1 cellular context compared by ENCODE assay signal in the genomic region with DNA sequence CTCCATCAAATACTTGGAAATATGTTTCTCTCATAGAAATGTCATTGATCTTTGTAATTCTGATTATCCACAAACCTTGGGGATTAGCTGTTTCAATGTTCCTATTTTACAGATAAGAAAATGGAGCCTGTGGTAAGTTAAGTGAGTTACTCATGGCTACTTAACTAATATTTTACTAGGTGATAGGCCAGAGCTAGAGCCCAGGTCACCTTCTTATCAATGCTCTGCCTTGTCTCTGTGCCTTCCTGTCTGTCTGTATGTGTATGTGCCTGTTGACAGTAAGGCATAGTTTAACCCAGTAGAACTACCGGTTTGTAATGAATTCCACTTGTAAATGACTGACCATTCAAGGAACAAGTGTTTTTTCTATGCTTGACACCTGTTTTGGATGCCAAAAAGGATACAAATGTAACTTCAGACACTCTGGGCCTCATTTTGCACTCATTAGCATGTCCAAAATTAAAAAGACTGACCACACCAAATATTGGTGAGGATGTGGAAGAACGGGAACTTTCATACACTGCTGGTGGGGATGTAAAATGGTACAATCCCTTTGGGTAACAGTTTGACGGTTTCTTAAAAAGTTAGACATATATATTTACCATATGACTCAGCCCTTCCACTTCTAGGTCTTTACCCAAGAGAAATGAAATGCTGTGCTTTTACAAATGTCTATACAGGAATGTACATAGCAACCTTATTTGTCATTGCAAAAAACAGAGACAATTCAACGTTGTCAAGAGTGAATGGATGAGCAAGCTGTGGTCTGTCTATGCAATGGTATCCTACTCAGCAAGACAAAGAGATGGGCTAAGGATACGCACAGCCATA.
TF ChIP-seq lines count a peak whose summit lies in the region.

No MANE protein-coding gene starts in this region.

TF ChIP-seq in HepG2, 621 proteins besides CTCF, POLR2A, EP300 and RAD21 (continued from another document):
- TF ChIP-seq ZNF224 (CRISPR knock-in tag; IDR thresholded peaks at IDR 0.05) (no peak), ZNF777 (CRISPR knock-in tag; IDR thresholded peaks at IDR 0.05) (no peak), MTA3 (CRISPR knock-in tag; IDR thresholded peaks at IDR 0.05) (no peak), TAF1 (CRISPR knock-in tag; IDR thresholded peaks at IDR 0.05) (no peak), NR2C2 (CRISPR knock-in tag; IDR thresholded peaks at IDR 0.05; ENCODE audit: borderline replicate concordance) (0 out of 2 replicates have a peak, but pooled peaks have one; percentile 28), FOXA3 (CRISPR knock-in tag; IDR thresholded peaks at IDR 0.05) (peak; percentile 93), ZBTB42 (CRISPR knock-in tag; IDR thresholded peaks at IDR 0.05) (0 out of 2 replicates have a peak, but pooled peaks have one; percentile 58), THYN1 (CRISPR knock-in tag; IDR thresholded peaks at IDR 0.05; ENCODE audit: borderline replicate concordance, low read depth) (no peak), BCL6 (CRISPR knock-in tag; IDR thresholded peaks at IDR 0.05) (peak; percentile 88), NKX3-1 (CRISPR knock-in tag; IDR thresholded peaks at IDR 0.05) (no peak), CBX1 (IDR thresholded peaks at IDR 0.05; ENCODE audit: low read depth) (no peak), MBNL3 (CRISPR knock-in tag; conservative IDR thresholded peaks at IDR 0.05) (no peak), KDM5B (CRISPR knock-in tag; IDR thresholded peaks at IDR 0.05; ENCODE audit: borderline replicate concordance) (no peak), IRX3 (CRISPR knock-in tag; IDR thresholded peaks at IDR 0.05; ENCODE audit: borderline replicate concordance, low read depth) (no peak), ZNF446 (CRISPR knock-in tag; IDR thresholded peaks at IDR 0.05) (no peak), ZNF83 (CRISPR knock-in tag; IDR thresholded peaks at IDR 0.05; ENCODE audit: borderline replicate concordance) (no peak)
- TF ChIP-seq, protein P1, sequence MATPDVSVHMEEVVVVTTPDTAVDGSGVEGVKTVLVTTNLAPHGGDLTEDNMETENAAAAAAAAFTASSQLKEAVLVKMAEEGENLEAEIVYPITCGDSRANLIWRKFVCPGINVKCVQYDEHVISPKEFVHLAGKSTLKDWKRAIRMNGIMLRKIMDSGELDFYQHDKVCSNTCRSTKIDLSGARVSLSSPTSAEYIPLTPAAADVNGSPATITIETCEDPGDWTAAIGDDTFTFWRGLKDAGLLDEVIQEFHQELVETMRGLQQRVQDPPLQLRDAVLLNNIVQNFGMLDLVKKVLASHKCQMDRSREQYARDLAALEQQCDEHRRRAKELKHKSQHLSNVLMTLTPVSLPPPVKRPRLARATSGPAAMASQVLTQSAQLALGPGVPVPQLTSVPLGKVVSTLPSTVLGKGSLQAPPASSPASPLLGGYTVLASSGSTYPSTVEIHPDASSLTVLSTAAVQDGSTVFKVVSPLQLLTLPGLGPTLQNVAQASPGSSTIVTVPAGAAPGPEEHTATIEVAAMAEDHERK (CRISPR knock-in tag; IDR thresholded peaks at IDR 0.05; ENCODE audit: low read depth): 0 out of 2 replicates have a peak, but pooled peaks have one; percentile 18
- TF ChIP-seq, protein P2, sequence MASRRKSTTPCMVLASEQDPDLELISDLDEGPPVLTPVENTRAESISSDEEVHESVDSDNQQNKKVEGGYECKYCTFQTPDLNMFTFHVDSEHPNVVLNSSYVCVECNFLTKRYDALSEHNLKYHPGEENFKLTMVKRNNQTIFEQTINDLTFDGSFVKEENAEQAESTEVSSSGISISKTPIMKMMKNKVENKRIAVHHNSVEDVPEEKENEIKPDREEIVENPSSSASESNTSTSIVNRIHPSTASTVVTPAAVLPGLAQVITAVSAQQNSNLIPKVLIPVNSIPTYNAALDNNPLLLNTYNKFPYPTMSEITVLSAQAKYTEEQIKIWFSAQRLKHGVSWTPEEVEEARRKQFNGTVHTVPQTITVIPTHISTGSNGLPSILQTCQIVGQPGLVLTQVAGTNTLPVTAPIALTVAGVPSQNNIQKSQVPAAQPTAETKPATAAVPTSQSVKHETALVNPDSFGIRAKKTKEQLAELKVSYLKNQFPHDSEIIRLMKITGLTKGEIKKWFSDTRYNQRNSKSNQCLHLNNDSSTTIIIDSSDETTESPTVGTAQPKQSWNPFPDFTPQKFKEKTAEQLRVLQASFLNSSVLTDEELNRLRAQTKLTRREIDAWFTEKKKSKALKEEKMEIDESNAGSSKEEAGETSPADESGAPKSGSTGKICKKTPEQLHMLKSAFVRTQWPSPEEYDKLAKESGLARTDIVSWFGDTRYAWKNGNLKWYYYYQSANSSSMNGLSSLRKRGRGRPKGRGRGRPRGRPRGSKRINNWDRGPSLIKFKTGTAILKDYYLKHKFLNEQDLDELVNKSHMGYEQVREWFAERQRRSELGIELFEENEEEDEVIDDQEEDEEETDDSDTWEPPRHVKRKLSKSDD (CRISPR knock-in tag; IDR thresholded peaks at IDR 0.05; ENCODE audit: low read depth): no peak
- TF ChIP-seq, protein P3, sequence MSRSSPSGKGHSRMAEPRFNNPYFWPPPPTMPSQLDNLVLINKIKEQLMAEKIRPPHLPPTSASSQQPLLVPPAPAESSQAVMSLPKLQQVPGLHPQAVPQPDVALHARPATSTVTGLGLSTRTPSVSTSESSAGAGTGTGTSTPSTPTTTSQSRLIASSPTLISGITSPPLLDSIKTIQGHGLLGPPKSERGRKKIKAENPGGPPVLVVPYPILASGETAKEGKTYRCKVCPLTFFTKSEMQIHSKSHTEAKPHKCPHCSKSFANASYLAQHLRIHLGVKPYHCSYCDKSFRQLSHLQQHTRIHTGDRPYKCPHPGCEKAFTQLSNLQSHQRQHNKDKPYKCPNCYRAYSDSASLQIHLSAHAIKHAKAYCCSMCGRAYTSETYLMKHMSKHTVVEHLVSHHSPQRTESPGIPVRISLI (CRISPR knock-in tag; IDR thresholded peaks at IDR 0.05; ENCODE audit: borderline replicate concordance): peak; percentile 73; the same call in 1 of the 2 replicates
- TF ChIP-seq, protein P4, sequence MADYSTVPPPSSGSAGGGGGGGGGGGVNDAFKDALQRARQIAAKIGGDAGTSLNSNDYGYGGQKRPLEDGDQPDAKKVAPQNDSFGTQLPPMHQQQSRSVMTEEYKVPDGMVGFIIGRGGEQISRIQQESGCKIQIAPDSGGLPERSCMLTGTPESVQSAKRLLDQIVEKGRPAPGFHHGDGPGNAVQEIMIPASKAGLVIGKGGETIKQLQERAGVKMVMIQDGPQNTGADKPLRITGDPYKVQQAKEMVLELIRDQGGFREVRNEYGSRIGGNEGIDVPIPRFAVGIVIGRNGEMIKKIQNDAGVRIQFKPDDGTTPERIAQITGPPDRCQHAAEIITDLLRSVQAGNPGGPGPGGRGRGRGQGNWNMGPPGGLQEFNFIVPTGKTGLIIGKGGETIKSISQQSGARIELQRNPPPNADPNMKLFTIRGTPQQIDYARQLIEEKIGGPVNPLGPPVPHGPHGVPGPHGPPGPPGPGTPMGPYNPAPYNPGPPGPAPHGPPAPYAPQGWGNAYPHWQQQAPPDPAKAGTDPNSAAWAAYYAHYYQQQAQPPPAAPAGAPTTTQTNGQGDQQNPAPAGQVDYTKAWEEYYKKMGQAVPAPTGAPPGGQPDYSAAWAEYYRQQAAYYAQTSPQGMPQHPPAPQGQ (CRISPR knock-in tag; IDR thresholded peaks at IDR 0.05; ENCODE audit: borderline replicate concordance): no peak
- TF ChIP-seq, protein P5, sequence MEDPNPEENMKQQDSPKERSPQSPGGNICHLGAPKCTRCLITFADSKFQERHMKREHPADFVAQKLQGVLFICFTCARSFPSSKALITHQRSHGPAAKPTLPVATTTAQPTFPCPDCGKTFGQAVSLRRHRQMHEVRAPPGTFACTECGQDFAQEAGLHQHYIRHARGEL (CRISPR knock-in tag; IDR thresholded peaks at IDR 0.05): no peak
- TF ChIP-seq, protein P6, sequence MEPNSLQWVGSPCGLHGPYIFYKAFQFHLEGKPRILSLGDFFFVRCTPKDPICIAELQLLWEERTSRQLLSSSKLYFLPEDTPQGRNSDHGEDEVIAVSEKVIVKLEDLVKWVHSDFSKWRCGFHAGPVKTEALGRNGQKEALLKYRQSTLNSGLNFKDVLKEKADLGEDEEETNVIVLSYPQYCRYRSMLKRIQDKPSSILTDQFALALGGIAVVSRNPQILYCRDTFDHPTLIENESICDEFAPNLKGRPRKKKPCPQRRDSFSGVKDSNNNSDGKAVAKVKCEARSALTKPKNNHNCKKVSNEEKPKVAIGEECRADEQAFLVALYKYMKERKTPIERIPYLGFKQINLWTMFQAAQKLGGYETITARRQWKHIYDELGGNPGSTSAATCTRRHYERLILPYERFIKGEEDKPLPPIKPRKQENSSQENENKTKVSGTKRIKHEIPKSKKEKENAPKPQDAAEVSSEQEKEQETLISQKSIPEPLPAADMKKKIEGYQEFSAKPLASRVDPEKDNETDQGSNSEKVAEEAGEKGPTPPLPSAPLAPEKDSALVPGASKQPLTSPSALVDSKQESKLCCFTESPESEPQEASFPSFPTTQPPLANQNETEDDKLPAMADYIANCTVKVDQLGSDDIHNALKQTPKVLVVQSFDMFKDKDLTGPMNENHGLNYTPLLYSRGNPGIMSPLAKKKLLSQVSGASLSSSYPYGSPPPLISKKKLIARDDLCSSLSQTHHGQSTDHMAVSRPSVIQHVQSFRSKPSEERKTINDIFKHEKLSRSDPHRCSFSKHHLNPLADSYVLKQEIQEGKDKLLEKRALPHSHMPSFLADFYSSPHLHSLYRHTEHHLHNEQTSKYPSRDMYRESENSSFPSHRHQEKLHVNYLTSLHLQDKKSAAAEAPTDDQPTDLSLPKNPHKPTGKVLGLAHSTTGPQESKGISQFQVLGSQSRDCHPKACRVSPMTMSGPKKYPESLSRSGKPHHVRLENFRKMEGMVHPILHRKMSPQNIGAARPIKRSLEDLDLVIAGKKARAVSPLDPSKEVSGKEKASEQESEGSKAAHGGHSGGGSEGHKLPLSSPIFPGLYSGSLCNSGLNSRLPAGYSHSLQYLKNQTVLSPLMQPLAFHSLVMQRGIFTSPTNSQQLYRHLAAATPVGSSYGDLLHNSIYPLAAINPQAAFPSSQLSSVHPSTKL (CRISPR knock-in tag; IDR thresholded peaks at IDR 0.05): peak; percentile 83
